In the genomic region with DNA sequence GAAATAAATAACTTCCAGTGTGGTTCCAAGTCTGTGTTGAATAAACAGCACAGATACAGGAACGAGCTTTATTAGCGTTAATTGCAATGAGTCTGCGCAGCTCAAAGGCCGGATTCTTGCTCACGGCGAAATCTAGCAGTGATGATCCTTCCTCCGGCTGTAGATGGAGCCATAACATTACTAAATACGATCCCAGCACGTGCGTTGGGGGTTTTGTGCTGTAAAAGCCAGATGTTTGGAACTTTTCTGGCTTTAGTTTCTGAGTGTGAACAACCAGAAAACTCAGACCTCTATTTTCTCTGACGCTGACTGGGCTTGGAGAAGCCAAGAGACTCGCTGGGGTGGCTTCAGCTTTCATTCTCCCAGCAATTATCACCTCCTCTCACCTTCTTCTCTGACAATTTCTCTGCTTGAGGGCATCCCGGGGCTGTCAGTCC, we compare ENCODE assay signal across 8 cellular contexts. TPM values are rescaled to one million over a fixed set of nuclear protein-coding genes. Genes with fewer than 3 reads are reported as not detected.
A peak's percentile ranks its signal among the peaks of the same experiment; 100 is the strongest.
DNase-seq lines count a peak whose midpoint lies in the region; ATAC-seq and TF ChIP-seq lines count a peak whose summit lies in the region.

No MANE protein-coding gene starts in this region.

- peaks cover 3% of the 10 kb centered on the region for H3K27me3 ChIP-seq in lower lobe of right lung (ENCODE audit: low read depth)

- H3K36me3 ChIP-seq in lower lobe of right lung, result no peaks in the 10 kb centered on the region

- no peak overlapping the region for H3K27ac ChIP-seq in lower lobe of right lung

- TF ChIP-seq CTCF in AG09319 (IDR thresholded peaks at IDR 0.05; ENCODE audit: low read depth, low read length), result peak; percentile 78
- TF ChIP-seq CTCF in lower lobe of right lung (IDR thresholded peaks at IDR 0.05), result peak; percentile 68

- H3K4me1 ChIP-seq in lower lobe of right lung, result peaks cover 11% of the 10 kb centered on the region

- no peak overlapping the region for H3K4me3 ChIP-seq in lower lobe of right lung

- intact Hi-C loops in lower lobe of right lung (cut with DNase I), result no loop called here

- peak; percentile 80 for ATAC-seq in GM18861 (IDR thresholded peaks at IDR 0.05; ENCODE audit: unreplicated experiment)
- peak; percentile 81 for ATAC-seq in HG03196 (IDR thresholded peaks at IDR 0.05; ENCODE audit: unreplicated experiment)
- peak; percentile 85 to 90 for ATAC-seq in lower lobe of right lung

- no peaks in the 10 kb centered on the region for H3K9me3 ChIP-seq in lower lobe of right lung

- DNase-seq in AG09319 (ENCODE audit: extremely low read depth, low read depth) (peak; percentile 76), NCI-H510A (lab: John Stamatoyannopoulos, UW) (peak; percentile 43), dermis microvascular lymphatic vessel endothelial cell (ENCODE audit: low read depth in 2 of 2) (peak; percentile 76 to 80), lower lobe of right lung (no peak)
- DNase-seq in activated CD4-positive, alpha-beta T cell treated with anti-CD3 and anti-CD28 coated beads for 48 hours, result peak; percentile 65
- peak; percentile 25 for DNase-seq in stimulated activated CD8-positive, alpha-beta memory T cell treated with anti-CD3 and anti-CD28 coated beads, Interleukin-12 subunit alpha, Interleukin-12 subunit beta, amount 100 ng/mL, for 1 hour (ENCODE audit: low read depth)

RNA-seq across cellular contexts. Expression of a gene that starts 47.0 kb away (rescaled TPM):
- total RNA-seq in dermis microvascular lymphatic vessel endothelial cell, result 19.0 and 22.6 TPM in 2 replicates
- 43.7 TPM for total RNA-seq in lower lobe of right lung
